8 cellular contexts compared by ENCODE assay signal in genomic region chr10:23994459-23995046, GRCh38.
DNase-seq lines count a peak whose midpoint lies in the region; ATAC-seq and TF ChIP-seq lines count a peak whose summit lies in the region.

No MANE protein-coding gene starts in this region.

- H3K9me3 ChIP-seq in breast epithelium (no peaks in the 10 kb centered on the region), stomach (no peaks in the 10 kb centered on the region)

- no peak overlapping the region for H3K27ac Mint-ChIP-seq in activated CD4-positive, alpha-beta T cell treated with anti-CD3 and anti-CD28 coated beads, Interleukin-2, amount 10 ng/mL, durations not matched to agents 7 days and 5 days

- intact Hi-C loops in breast epithelium (cut with DNase I; ENCODE audit: low total_unique reads) (loop anchor here (10.0 kb wide), 1 partner anchor 210 kb away; the partner anchor contains the start of gene KIAA1217), stomach (cut with DNase I; ENCODE audit: low total_unique reads) (loop anchor here (10.0 kb wide), 2 partner anchors 200 to 530 kb away; no protein-coding TSS in a partner anchor)

- POLR2A ChIA-PET in activated CD4-positive, alpha-beta T cell treated with anti-CD3 and anti-CD28 coated beads, Interleukin-2, amount 10 ng/mL, durations not matched to agents 7 days and 5 days (lab: Charles Lee) = no interaction called here

- H3K36me3 ChIP-seq in breast epithelium (no peaks in the 10 kb centered on the region), kidney epithelial cell (ENCODE audit: control insufficient read depth, insufficient read depth, low read length) (no peaks in the 10 kb centered on the region), stomach (no peaks in the 10 kb centered on the region)

- no peak overlapping the region for H3K4me3 Mint-ChIP-seq in activated CD4-positive, alpha-beta T cell treated with anti-CD3 and anti-CD28 coated beads, Interleukin-2, amount 10 ng/mL, durations not matched to agents 7 days and 5 days

- no peaks in the 10 kb centered on the region for H3K36me3 Mint-ChIP-seq in activated CD4-positive, alpha-beta T cell treated with anti-CD3 and anti-CD28 coated beads, Interleukin-2, amount 10 ng/mL, durations not matched to agents 7 days and 5 days (ENCODE audit: low read depth)

- peak; percentile 65 for ATAC-seq in HG02642 (IDR thresholded peaks at IDR 0.05; ENCODE audit: poor library complexity, unreplicated experiment)

- H3K4me1 ChIP-seq in breast epithelium (no peaks in the 10 kb centered on the region), stomach (no peaks in the 10 kb centered on the region)

- no peaks in the 10 kb centered on the region for H3K27me3 Mint-ChIP-seq in activated CD4-positive, alpha-beta T cell treated with anti-CD3 and anti-CD28 coated beads, Interleukin-2, amount 10 ng/mL, durations not matched to agents 7 days and 5 days

- TF ChIP-seq POLR2A in breast epithelium (IDR thresholded peaks at IDR 0.05) (no peak), stomach (IDR thresholded peaks at IDR 0.05) (no peak)

- H3K4me1 Mint-ChIP-seq in activated CD4-positive, alpha-beta T cell treated with anti-CD3 and anti-CD28 coated beads, Interleukin-2, amount 10 ng/mL, durations not matched to agents 7 days and 5 days = no peaks in the 10 kb centered on the region

- H3K27me3 ChIP-seq in breast epithelium (no peaks in the 10 kb centered on the region), kidney epithelial cell (ENCODE audit: control insufficient read depth, insufficient read depth, low read length) (no peaks in the 10 kb centered on the region), stomach (no peaks in the 10 kb centered on the region)

- H3K9me3 Mint-ChIP-seq in activated CD4-positive, alpha-beta T cell treated with anti-CD3 and anti-CD28 coated beads, Interleukin-2, amount 10 ng/mL, durations not matched to agents 7 days and 5 days = no peaks in the 10 kb centered on the region

- TF ChIP-seq EP300 in stomach (IDR thresholded peaks at IDR 0.05) = no peak

- peak; percentile 27 for DNase-seq in activated CD4-positive, alpha-beta T cell treated with anti-CD3 and anti-CD28 coated beads, Interleukin-2, amount 10 ng/mL, durations not matched to agents 7 days and 5 days
- DNase-seq in activated CD4-positive, alpha-beta T cell treated with anti-CD3 and anti-CD28 coated beads for 4 hours = no peak
- DNase-seq in NCI-H748 treated with DMSO at 0.1 percent for 48 hours (lab: John Stamatoyannopoulos, UW) (peak; percentile 14), breast epithelium (ENCODE audit: low spot score in 2 of 2) (peak; percentile 55 to 67), kidney epithelial cell (ENCODE audit: low read depth) (peak; percentile 19), stomach (peak; percentile 74), NCI-H345 treated with DMSO at 0.1 percent for 48 hours (lab: John Stamatoyannopoulos, UW; ENCODE audit: unreplicated experiment) (no peak)

- TF ChIP-seq CTCF in breast epithelium (IDR thresholded peaks at IDR 0.05) (peak; percentile 80 to 96 (median 90)), kidney epithelial cell (IDR thresholded peaks at IDR 0.05; ENCODE audit: insufficient read depth, low read length, poor library complexity, severe bottlenecking) (peak; percentile 90), stomach (IDR thresholded peaks at IDR 0.05) (peak in 5 of 7 experiments; percentile 66 to 78 (median 74))

- no peak overlapping the region for H3K4me3 ChIP-seq in breast epithelium
- no peak overlapping the region for H3K4me3 ChIP-seq in kidney epithelial cell (ENCODE audit: low read depth, low read length)
- no peak overlapping the region for H3K4me3 ChIP-seq in stomach

- CTCF ChIA-PET in activated CD4-positive, alpha-beta T cell treated with anti-CD3 and anti-CD28 coated beads, Interleukin-2, amount 10 ng/mL, durations not matched to agents 7 days and 5 days (lab: Charles Lee) = interaction anchor here (0.7 to 1.0 kb wide), 3 partner anchors 9 to 498 kb away, joined by 3 to 4 read pairs (median 3); no protein-coding TSS in a partner anchor

- 27 to 40% (median 34%) methylated on average over 6 of the region's 6 CpGs for WGBS in stomach, 5 donors

- H3K27ac ChIP-seq in breast epithelium (no peak overlapping the region), stomach (no peak overlapping the region)

Comparison
In these comparisons a context has a peak if more than half of its experiments do, and no peak if none do; other contexts are left out.
1. DNase-seq: peak in activated CD4-positive, alpha-beta T cell treated with anti-CD3 and anti-CD28 coated beads, Interleukin-2, amount 10 ng/mL, durations not matched to agents 7 days and 5 days (single experiment), NCI-H748 treated with DMSO at 0.1 percent for 48 hours (single experiment), breast epithelium (2 of 2), kidney epithelial cell (single experiment) and stomach (single experiment); none in activated CD4-positive, alpha-beta T cell treated with anti-CD3 and anti-CD28 coated beads for 4 hours (0 of 2) and NCI-H345 treated with DMSO at 0.1 percent for 48 hours (single experiment).
2. Peak in every context shown above with its lines, with median percentiles within 50 percentile points of each other: CTCF ChIP-seq.